Comparison of ENCODE assay signal across 8 cellular contexts in genomic region chr12:91778091-91778819, GRCh38.
A peak's percentile ranks its signal among the peaks of the same experiment; 100 is the strongest.
DNase-seq lines count a peak whose midpoint lies in the region; ATAC-seq and TF ChIP-seq lines count a peak whose summit lies in the region.

No MANE protein-coding gene starts in this region.

- peaks cover 16% of the 10 kb centered on the region for H3K4me1 Mint-ChIP-seq in central memory CD8-positive, alpha-beta T cell
- H3K4me1 Mint-ChIP-seq in progenitor cell of endocrine pancreas (ENCODE audit: low read depth) = peaks cover 12% of the 10 kb centered on the region

- TF ChIP-seq CTCF in A673 (conservative IDR thresholded peaks at IDR 0.05; ENCODE audit: low read depth, low read length) = no peak
- no peak for TF ChIP-seq CTCF in smooth muscle cell (IDR thresholded peaks at IDR 0.05; ENCODE audit: borderline replicate concordance, insufficient read depth, poor library complexity, severe bottlenecking)
- no peak for TF ChIP-seq CTCF in progenitor cell of endocrine pancreas (IDR thresholded peaks at IDR 0.05; ENCODE audit: unreplicated experiment)

- H3K4me3 ChIP-seq in A673 (ENCODE audit: low read depth, low read length, poor library complexity, severe bottlenecking) = no peak overlapping the region
- no peak overlapping the region for H3K4me3 ChIP-seq in smooth muscle cell

- ATAC-seq in GM19372 (IDR thresholded peaks at IDR 0.05; ENCODE audit: low read depth, unreplicated experiment) (peak; percentile 49), HG03378 (IDR thresholded peaks at IDR 0.05; ENCODE audit: unreplicated experiment) (peak; percentile 39)
- peak; percentile 63 for ATAC-seq in central memory CD8-positive, alpha-beta T cell (replicated peaks; ENCODE audit: extremely low read depth, poor library complexity, severe bottlenecking)

- H3K36me3 ChIP-seq in A673 (ENCODE audit: insufficient read depth, low read length, poor library complexity, severe bottlenecking) = no peaks in the 10 kb centered on the region
- no peaks in the 10 kb centered on the region for H3K36me3 ChIP-seq in smooth muscle cell (ENCODE audit: low read depth)

- peak overlapping the region; percentile 85 for H3K9ac ChIP-seq in smooth muscle cell (ENCODE audit: low read depth)

- DNase-seq in A673 (ENCODE audit: low spot score) = peak; percentile 47
- DNase-seq in central memory CD8-positive, alpha-beta T cell (ENCODE audit: low spot score in 2 of 2) = no peak
- DNase-seq in smooth muscle cell (lab: John Stamatoyannopoulos, UW; ENCODE audit: unreplicated experiment) = no peak
- no peak for DNase-seq in islet precursor cell
- DNase-seq in COLO668 (lab: John Stamatoyannopoulos, UW; ENCODE audit: unreplicated experiment) = no peak
- DNase-seq in progenitor cell of endocrine pancreas (ENCODE audit: low spot score, unreplicated experiment) = no peak

- 46% methylated on average over 3 of the region's 3 CpGs for WGBS in smooth muscle cell (ENCODE audit: low lambda C conversion rate)

- H3K27ac ChIP-seq in A673 (ENCODE audit: low read depth, low read length, poor library complexity, severe bottlenecking) (peak overlapping the region; percentile 66), smooth muscle cell (ENCODE audit: low read depth) (peak overlapping the region; percentile 97)

- H2AFZ ChIP-seq in smooth muscle cell (ENCODE audit: low read depth) = peak overlapping the region; percentile 6

- peak overlapping the region; percentile 56 for H3K4me3 Mint-ChIP-seq in central memory CD8-positive, alpha-beta T cell
- H3K4me3 Mint-ChIP-seq in progenitor cell of endocrine pancreas (ENCODE audit: low read depth) = no peak overlapping the region

- H3K27me3 Mint-ChIP-seq in central memory CD8-positive, alpha-beta T cell = no peaks in the 10 kb centered on the region
- no peaks in the 10 kb centered on the region for H3K27me3 Mint-ChIP-seq in progenitor cell of endocrine pancreas

- no peaks in the 10 kb centered on the region for H4K20me1 ChIP-seq in smooth muscle cell (ENCODE audit: low read depth)

- H3F3A ChIP-seq in smooth muscle cell (ENCODE audit: low read depth) = peaks cover 12% of the 10 kb centered on the region

- H3K27me3 ChIP-seq in A673 (replicated peaks; ENCODE audit: insufficient read depth, low read depth, low read length, poor library complexity) (no peaks in the 10 kb centered on the region), smooth muscle cell (ENCODE audit: low read depth) (no peaks in the 10 kb centered on the region)

- no peaks in the 10 kb centered on the region for H3K9me3 Mint-ChIP-seq in central memory CD8-positive, alpha-beta T cell
- no peaks in the 10 kb centered on the region for H3K9me3 Mint-ChIP-seq in progenitor cell of endocrine pancreas (ENCODE audit: low read depth)

- CTCF ChIA-PET in A673 (lab: Charles Lee) = no interaction called here

- H3K9me3 ChIP-seq in A673 (ENCODE audit: low read depth, low read length, poor library complexity, severe bottlenecking) (no peaks in the 10 kb centered on the region), smooth muscle cell (replicated peaks; ENCODE audit: low read depth) (no peaks in the 10 kb centered on the region)

- H3K4me1 ChIP-seq in A673 (ENCODE audit: insufficient read depth, low read length, poor library complexity, severe bottlenecking) (peaks cover 25% of the 10 kb centered on the region), smooth muscle cell (ENCODE audit: low read depth) (peaks cover 17% of the 10 kb centered on the region)

- peak overlapping the region; percentile 73 for H3K4me2 ChIP-seq in smooth muscle cell

- POLR2A ChIA-PET in A673 (lab: Charles Lee; ENCODE audit: low non-redundant PET) = no interaction called here

- no TSS peak for BruUV-seq in A673 (replicated peaks; lab: Mats Ljungman, UMichigan)

- no peaks in the 10 kb centered on the region for H3K36me3 Mint-ChIP-seq in central memory CD8-positive, alpha-beta T cell (ENCODE audit: insufficient read depth)
- no peaks in the 10 kb centered on the region for H3K36me3 Mint-ChIP-seq in progenitor cell of endocrine pancreas (ENCODE audit: insufficient read depth)

- H3K79me2 ChIP-seq in smooth muscle cell (ENCODE audit: low read depth) = no peaks in the 10 kb centered on the region

- peak overlapping the region; percentile 93 for H3K27ac Mint-ChIP-seq in central memory CD8-positive, alpha-beta T cell (ENCODE audit: low read depth)
- no peak overlapping the region for H3K27ac Mint-ChIP-seq in progenitor cell of endocrine pancreas

- intact Hi-C loops in A673 (cut with micrococcal nuclease; ENCODE audit: unreplicated experiment) = loop anchor here (10.0 kb wide), 1 partner anchor 203 kb away; no protein-coding TSS in a partner anchor
